In the genomic region with DNA sequence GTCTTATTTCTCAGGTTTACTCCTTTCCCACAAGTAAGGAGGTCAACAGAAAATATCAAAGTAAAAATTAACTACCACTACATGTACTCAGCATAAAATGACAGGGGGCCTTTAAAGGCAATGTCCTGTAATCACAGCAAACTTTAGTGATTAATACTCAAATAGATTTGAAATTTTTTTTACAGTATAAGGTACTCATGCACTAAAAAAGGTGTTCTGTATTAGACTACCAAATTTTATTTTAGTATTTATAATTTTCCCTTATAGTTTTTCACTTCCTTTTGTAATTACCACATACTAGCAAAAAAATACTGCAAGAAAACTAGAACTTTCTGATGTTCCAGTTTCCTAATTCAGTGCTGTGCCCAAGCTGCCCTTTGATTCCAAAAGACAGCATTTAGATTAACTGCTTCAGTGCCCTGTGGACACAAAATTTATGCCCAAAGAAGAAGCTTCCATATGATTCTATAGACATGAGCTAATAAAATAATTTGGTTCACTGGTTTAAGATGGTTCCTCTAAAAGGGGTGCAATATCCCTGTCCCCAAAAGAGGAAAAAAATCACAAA, we compare ENCODE assay signal across 1 cellular context.
TF ChIP-seq lines count a peak whose summit lies in the region.

No MANE protein-coding gene starts in this region.

TF ChIP-seq in SK-N-SH, 30 proteins besides CTCF, POLR2A, EP300 and RAD21 (continued from another document):
- TF ChIP-seq ZBTB33 (IDR thresholded peaks at IDR 0.05; ENCODE audit: borderline replicate concordance, low read depth), result no peak
- TF ChIP-seq IRF3 (IDR thresholded peaks at IDR 0.05; ENCODE audit: low read depth, low read length), result no peak
- TF ChIP-seq TEAD4 (IDR thresholded peaks at IDR 0.05; ENCODE audit: borderline replicate concordance, insufficient read depth), result no peak
- no peak for TF ChIP-seq RFX5 (IDR thresholded peaks at IDR 0.05; ENCODE audit: low read length)
TF ChIP-seq in SK-N-SH: peak in this region for 0.
